1 cellular context compared by ENCODE assay signal in genomic region chr3:126912027-126912422, GRCh38.
TF ChIP-seq lines count a peak whose summit lies in the region.

No MANE protein-coding gene starts in this region.

TF ChIP-seq in WTC11, 78 proteins besides CTCF, POLR2A, EP300 and RAD21 (continued from another document):
- TF ChIP-seq, protein P1, sequence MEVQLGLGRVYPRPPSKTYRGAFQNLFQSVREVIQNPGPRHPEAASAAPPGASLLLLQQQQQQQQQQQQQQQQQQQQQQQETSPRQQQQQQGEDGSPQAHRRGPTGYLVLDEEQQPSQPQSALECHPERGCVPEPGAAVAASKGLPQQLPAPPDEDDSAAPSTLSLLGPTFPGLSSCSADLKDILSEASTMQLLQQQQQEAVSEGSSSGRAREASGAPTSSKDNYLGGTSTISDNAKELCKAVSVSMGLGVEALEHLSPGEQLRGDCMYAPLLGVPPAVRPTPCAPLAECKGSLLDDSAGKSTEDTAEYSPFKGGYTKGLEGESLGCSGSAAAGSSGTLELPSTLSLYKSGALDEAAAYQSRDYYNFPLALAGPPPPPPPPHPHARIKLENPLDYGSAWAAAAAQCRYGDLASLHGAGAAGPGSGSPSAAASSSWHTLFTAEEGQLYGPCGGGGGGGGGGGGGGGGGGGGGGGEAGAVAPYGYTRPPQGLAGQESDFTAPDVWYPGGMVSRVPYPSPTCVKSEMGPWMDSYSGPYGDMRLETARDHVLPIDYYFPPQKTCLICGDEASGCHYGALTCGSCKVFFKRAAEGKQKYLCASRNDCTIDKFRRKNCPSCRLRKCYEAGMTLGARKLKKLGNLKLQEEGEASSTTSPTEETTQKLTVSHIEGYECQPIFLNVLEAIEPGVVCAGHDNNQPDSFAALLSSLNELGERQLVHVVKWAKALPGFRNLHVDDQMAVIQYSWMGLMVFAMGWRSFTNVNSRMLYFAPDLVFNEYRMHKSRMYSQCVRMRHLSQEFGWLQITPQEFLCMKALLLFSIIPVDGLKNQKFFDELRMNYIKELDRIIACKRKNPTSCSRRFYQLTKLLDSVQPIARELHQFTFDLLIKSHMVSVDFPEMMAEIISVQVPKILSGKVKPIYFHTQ (CRISPR knock-in tag; IDR thresholded peaks at IDR 0.05), result no peak
- TF ChIP-seq ETV6 (CRISPR knock-in tag; IDR thresholded peaks at IDR 0.05), result no peak
- TF ChIP-seq ZNF423 (CRISPR knock-in tag; IDR thresholded peaks at IDR 0.05), result no peak
TF ChIP-seq in WTC11: peak in this region for 0.
